8 cellular contexts compared by ENCODE assay signal in the genomic region with DNA sequence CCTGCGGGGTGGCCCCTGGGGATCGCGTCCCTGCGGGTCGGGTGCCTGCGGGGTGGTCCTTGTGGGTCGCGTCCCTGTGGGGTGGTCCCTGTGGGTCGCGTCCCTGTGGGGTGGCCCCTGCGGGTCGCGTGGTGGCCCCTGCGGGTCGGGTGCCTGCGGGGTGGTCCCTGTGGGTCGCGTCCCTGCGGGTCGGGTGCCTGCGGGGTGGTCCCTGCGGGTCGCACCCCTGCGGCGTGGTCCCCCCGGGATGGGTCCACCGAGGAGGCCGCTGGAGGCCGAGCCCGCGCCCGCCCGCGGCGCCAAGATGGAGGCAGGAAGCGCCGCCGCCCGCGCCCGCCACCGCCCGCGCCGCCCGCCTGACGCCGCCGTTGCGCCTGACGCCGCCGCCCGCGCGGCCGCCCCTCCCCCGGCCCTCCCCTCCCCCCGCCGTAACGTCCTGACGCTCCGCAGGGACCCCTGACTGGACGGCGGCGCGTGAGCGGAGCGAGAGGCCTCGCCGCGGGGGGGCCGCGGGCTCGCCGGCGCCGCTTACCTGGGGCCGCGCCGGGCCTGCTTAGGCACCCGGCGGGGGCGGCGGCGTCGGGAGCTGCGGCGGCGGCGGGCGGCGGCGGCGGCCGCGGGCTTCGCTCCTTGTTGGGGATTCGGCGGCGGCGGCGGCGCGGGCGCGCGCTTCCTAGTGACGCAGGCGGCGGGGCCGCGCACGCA. TPM values are rescaled to one million over a fixed set of nuclear protein-coding genes. Genes with fewer than 3 reads are reported as not detected.
A peak's percentile ranks its signal among the peaks of the same experiment; 100 is the strongest.
DNase-seq lines count a peak whose midpoint lies in the region; ATAC-seq and TF ChIP-seq lines count a peak whose summit lies in the region.

A gene with protein sequence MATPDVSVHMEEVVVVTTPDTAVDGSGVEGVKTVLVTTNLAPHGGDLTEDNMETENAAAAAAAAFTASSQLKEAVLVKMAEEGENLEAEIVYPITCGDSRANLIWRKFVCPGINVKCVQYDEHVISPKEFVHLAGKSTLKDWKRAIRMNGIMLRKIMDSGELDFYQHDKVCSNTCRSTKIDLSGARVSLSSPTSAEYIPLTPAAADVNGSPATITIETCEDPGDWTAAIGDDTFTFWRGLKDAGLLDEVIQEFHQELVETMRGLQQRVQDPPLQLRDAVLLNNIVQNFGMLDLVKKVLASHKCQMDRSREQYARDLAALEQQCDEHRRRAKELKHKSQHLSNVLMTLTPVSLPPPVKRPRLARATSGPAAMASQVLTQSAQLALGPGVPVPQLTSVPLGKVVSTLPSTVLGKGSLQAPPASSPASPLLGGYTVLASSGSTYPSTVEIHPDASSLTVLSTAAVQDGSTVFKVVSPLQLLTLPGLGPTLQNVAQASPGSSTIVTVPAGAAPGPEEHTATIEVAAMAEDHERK (minus strand): TSS at position 678 of the 705 bp plus-strand sequence. CDS start 7,704 bp downstream, outside the sequence.

- H3K27ac Mint-ChIP-seq in naive B cell: peak within 1 kb of the TSS; percentile 92 to 98 (median 96)

- H3K4me3 ChIP-seq in BJ (ENCODE audit: low read depth, low read length) (peak within 1 kb of the TSS; percentile 95), esophagus squamous epithelium (peak within 1 kb of the TSS; percentile 83 to 98 (median 96))

- TF ChIP-seq POLR2A in GM19099 (IDR thresholded peaks at IDR 0.05; ENCODE audit: extremely low read depth, insufficient read length, low read depth) (peak; percentile 85), esophagus squamous epithelium (IDR thresholded peaks at IDR 0.05) (peak in 2 of 4 donors; percentile 66 to 76)

- WGBS in esophagus squamous epithelium, 2 donors: no CpG with 5 or more reads among the region's 114 CpGs

- peak within 1 kb of the TSS; percentile 97 to 100 (median 98) for H3K27ac ChIP-seq in esophagus squamous epithelium
- H3K27ac ChIP-seq in substantia nigra (ENCODE audit: low read depth, low read length, poor library complexity, severe bottlenecking): peak within 1 kb of the TSS; percentile 96

- no peaks in the 10 kb centered on the region for H3K27me3 Mint-ChIP-seq in naive B cell

- no peaks in the 10 kb centered on the region for H3K36me3 Mint-ChIP-seq in naive B cell

- peaks cover 23 to 56% (median 45%) of the 10 kb centered on the region in 3 donors for H3K4me1 Mint-ChIP-seq in naive B cell

- intact Hi-C loops in esophagus squamous epithelium (cut with DNase I): no loop called here

- POLR2A ChIA-PET in BJ (lab: Charles Lee): interaction anchor here (0.6 kb wide), 1 partner anchor 106 kb away, joined by 5 read pairs; no protein-coding TSS in a partner anchor

- no peak for DNase-seq in BJ (ENCODE audit: low read depth)
- DNase-seq in NK-92 treated with Interleukin-12 subunit alpha and Interleukin-12 subunit beta, amount 100 ng/mL, for 24 hours (lab: John Stamatoyannopoulos, UW): peak; percentile 73
- DNase-seq in activated T-cell treated with anti-CD3 and anti-CD28 coated beads for 48 hours (ENCODE audit: low read depth): peak; percentile 75
- no peak for DNase-seq in esophagus squamous epithelium (lab: John Stamatoyannopoulos, UW)
- DNase-seq in naive B cell: no peak
- peak in 45 of 49 donors; percentile 56 to 90 (median 79) for DNase-seq in substantia nigra (lab: John Stamatoyannopoulos, UW)

- TF ChIP-seq CTCF in BJ (IDR thresholded peaks at IDR 0.05; ENCODE audit: insufficient read depth, low read depth, low read length) (no peak), esophagus squamous epithelium (IDR thresholded peaks at IDR 0.05) (no peak)

- peaks cover 12 to 39% (median 17%) of the 10 kb centered on the region in 3 donors for H3K4me1 ChIP-seq in esophagus squamous epithelium

- no peaks in the 10 kb centered on the region for H3K9me3 Mint-ChIP-seq in naive B cell

- H3K27me3 ChIP-seq in BJ (ENCODE audit: control insufficient read depth, insufficient read depth, low read length) (no peaks in the 10 kb centered on the region), esophagus squamous epithelium (no peaks in the 10 kb centered on the region)

- no peaks in the 10 kb centered on the region for H3K9me3 ChIP-seq in esophagus squamous epithelium

- no peaks in the 10 kb centered on the region for H3K36me3 ChIP-seq in BJ (ENCODE audit: control insufficient read depth, insufficient read depth, low read length)
- H3K36me3 ChIP-seq in esophagus squamous epithelium: no peaks in the 10 kb centered on the region

- CTCF ChIA-PET in BJ (lab: Yijun Ruan, JAX): interaction anchor here (1.1 kb wide), 1 partner anchor 88 kb away, joined by 4 read pairs; no protein-coding TSS in a partner anchor

- peak; percentile 43 for ATAC-seq in HG03342 (IDR thresholded peaks at IDR 0.05; ENCODE audit: unreplicated experiment)
- peak; percentile 35 to 39 for ATAC-seq in naive B cell (ENCODE audit: low read depth in 2 of 2)

- peak within 1 kb of the TSS; percentile 93 to 97 (median 95) for H3K4me3 Mint-ChIP-seq in naive B cell

RNA-seq across cellular contexts. Expression of the gene that starts here (rescaled TPM):
- polyA plus RNA-seq in BJ (2011; rRNA removed): 5.2 and 7.4 TPM in 2 replicates
- polyA minus RNA-seq in BJ (2011; rRNA and poly(A)+ RNA removed): 4.4 and 5.2 TPM in 2 replicates
- total RNA-seq in esophagus squamous epithelium: 10 to 100 TPM in 3 of 4 donors, 1 to 10 TPM in 1; 7.2 to 12.0 (median 11.0) TPM
- polyA plus RNA-seq in naive B cell (ENCODE audit: low read depth in 6 of 6): 10 to 100 TPM in 1 of 6 donors, 1 to 10 TPM in 5; 3.1 to 16.0 (median 8.6) TPM

Comparison
In these comparisons a context has a peak if more than half of its experiments do, and no peak if none do; other contexts are left out.
1. DNase-seq: peak in NK-92 treated with Interleukin-12 subunit alpha and Interleukin-12 subunit beta, amount 100 ng/mL, for 24 hours (single experiment), activated T-cell treated with anti-CD3 and anti-CD28 coated beads for 48 hours (single experiment) and substantia nigra (45 of 49); none in BJ (single experiment), esophagus squamous epithelium (single experiment) and naive B cell (single experiment).